Comparison of ENCODE assay signal across 7 cellular contexts in genomic region chr10:102413053-102413705, GRCh38. TPM values are rescaled to one million over a fixed set of nuclear protein-coding genes. Genes with fewer than 3 reads are reported as not detected.
DNase-seq lines count a peak whose midpoint lies in the region; FAIRE-seq and TF ChIP-seq lines count a peak whose summit lies in the region.
"Had no signal": no experiment of that assay in that cellular context is flagged by ENCODE, and none has a peak within 500 bp of the region (broad histone marks: within the 10 kb centered on the region; RNA-seq: fewer than 3 reads in every experiment).

No MANE protein-coding gene starts in this region.

- H3K79me1 ChIP-seq in H1 (ENCODE audit: low read depth, low read length): no peaks in the 10 kb centered on the region

- no peak overlapping the region for H3K4ac ChIP-seq in H1 (replicated peaks; ENCODE audit: insufficient read length, low read depth, low read length)

- no peak overlapping the region for H3K27ac ChIP-seq in H1 (ENCODE audit: low read depth, low read length)

- CTCF ChIA-PET in H1 (lab: Charles Lee; ENCODE audit: partially characterized antibody): interaction anchor here (0.6 to 10.1 kb wide), 10 partner anchors 10 to 189 kb away, joined by 3 to 205 read pairs (median 4); partner anchors contain the start of gene NFKB2

- no peak overlapping the region for H2AK5ac ChIP-seq in H1 (ENCODE audit: low read depth, low read length)

- no peak overlapping the region for H3K4me3 ChIP-seq in H1 (ENCODE audit: extremely low read depth in 1 of 4, insufficient read depth in 2 of 4, low read depth in 3 of 4, low read length in 4 of 4)
- no peak overlapping the region for H3K4me3 ChIP-seq in lower leg skin (ENCODE audit: low read depth, poor library complexity, severe bottlenecking)

- POLR2A ChIA-PET in H1 (lab: Charles Lee; ENCODE audit: partially characterized antibody): interaction anchor here (1.7 to 4.9 kb wide), 2 partner anchors 9 to 18 kb away, joined by 6 to 51 read pairs; partner anchors contain the start of genes FBXL15 and NFKB2

- 39% methylated on average over 3 of the region's 5 CpGs; no CpG with 5 or more reads in 1 of the 2 experiments for WGBS in H1 (ENCODE audit: extremely low coverage in 1 of 2, insufficient coverage in 1 of 2, insufficient read length in 1 of 2, insufficient replicate concordance in 2 of 2, low coverage in 1 of 2, low lambda C conversion rate in 2 of 2, missing lambda C conversion rate in 1 of 2), 2 experiments
- 9 to 35% methylated on average over 5 of the region's 5 CpGs for WGBS in lower leg skin, 2 donors

- no peak overlapping the region for H2AFZ ChIP-seq in H1 (ENCODE audit: low read length)

- no peak overlapping the region for H3K9ac ChIP-seq in H1 (replicated peaks in 1 of 4; ENCODE audit: extremely low read depth in 1 of 4, low read depth in 3 of 4, low read length in 3 of 4)

- H3K23me2 ChIP-seq in H1 (ENCODE audit: low read depth, low read length): peaks cover 29% of the 10 kb centered on the region

- no peak overlapping the region for H2BK15ac ChIP-seq in H1 (ENCODE audit: low read length)

- no peak for FAIRE-seq in H1 (lab: Jason Lieb, UNC)

- no peaks in the 10 kb centered on the region for H3K9me3 ChIP-seq in H1 (ENCODE audit: insufficient read depth in 2 of 2, low read depth in 1 of 2, low read length in 1 of 2)

- no peaks in the 10 kb centered on the region for H3K79me2 ChIP-seq in H1 (ENCODE audit: control insufficient read depth in 1 of 2, insufficient read depth in 2 of 2, low read length in 2 of 2)

- TF ChIP-seq EP300 in H1 (IDR thresholded peaks at IDR 0.05; ENCODE audit: borderline replicate concordance in 1 of 2, low read depth in 2 of 2, low read length in 2 of 2): no peak

- H2BK20ac ChIP-seq in H1 (ENCODE audit: low read length): no peak overlapping the region

- TF ChIP-seq CTCF in H1 (IDR thresholded peaks at IDR 0.05; ENCODE audit: control extremely low read depth in 1 of 3, insufficient read depth in 1 of 3, low read depth in 1 of 3, low read length in 3 of 3): no peak
- no peak for TF ChIP-seq CTCF in lower leg skin (IDR thresholded peaks at IDR 0.05)

- TF ChIP-seq RAD21 in H1 (IDR thresholded peaks at IDR 0.05 in 1 of 2, conservative IDR thresholded peaks at IDR 0.05 in 1 of 2; ENCODE audit: low read depth in 2 of 2, low read length in 2 of 2): no peak

- H3K4me1 ChIP-seq in H1 (replicated peaks in 1 of 4; ENCODE audit: control insufficient read depth in 3 of 4, insufficient read depth in 4 of 4, low read length in 3 of 4): peaks cover 12 to 34% (median 22%) of the 10 kb centered on the region in 4 experiments

- H4K91ac ChIP-seq in H1 (replicated peaks; ENCODE audit: insufficient read length, low read length): no peak overlapping the region

- H3K27me3 ChIP-seq in H1 (replicated peaks in 1 of 4; ENCODE audit: control insufficient read depth in 3 of 4, extremely low read depth in 1 of 4, insufficient read depth in 3 of 4, low read length in 3 of 4): peaks cover 13 to 42% (median 41%) of the 10 kb centered on the region in 4 experiments

- peak; percentile 57 for DNase-seq in ELR (ENCODE audit: low read depth)
- peak; percentile 63 for DNase-seq in NCI-H2029 (lab: John Stamatoyannopoulos, UW)
- no peak for DNase-seq in H1 (ENCODE audit: low read depth in 1 of 2, low spot score in 2 of 2)
- no peak for DNase-seq in T-helper 1 cell
- no peak for DNase-seq in lower leg skin (ENCODE audit: low spot score in 2 of 2)
- no peak for DNase-seq in epidermal melanocyte (ENCODE audit: insufficient read length, low spot score)

- no peak overlapping the region for H2BK5ac ChIP-seq in H1 (ENCODE audit: low read depth, low read length)

- no peak overlapping the region for H2BK12ac ChIP-seq in H1 (ENCODE audit: low read depth, low read length)

- H3K14ac ChIP-seq in H1 (ENCODE audit: insufficient read length): no peak overlapping the region

- no peak overlapping the region for H4K5ac ChIP-seq in H1 (ENCODE audit: insufficient read length, low read depth, low read length)

- H3K23ac ChIP-seq in H1 (ENCODE audit: insufficient read length): no peak overlapping the region

- H4K8ac ChIP-seq in H1 (ENCODE audit: extremely low read depth, insufficient read depth, low read length): no peak overlapping the region

- H3K4me2 ChIP-seq in H1 (ENCODE audit: insufficient read depth in 1 of 2, low read depth in 2 of 2, low read length in 2 of 2): 0 out of 4 replicates have a peak overlapping the region, but pooled peaks of 1 of the 2 experiments have one; percentile 8

- no peak overlapping the region for H2BK120ac ChIP-seq in H1 (replicated peaks; ENCODE audit: low read depth, low read length)

- H3K56ac ChIP-seq in H1 (replicated peaks; ENCODE audit: insufficient read length, low read depth, low read length): no peak overlapping the region

- no peak for TF ChIP-seq POLR2A in H1 (IDR thresholded peaks at IDR 0.05; ENCODE audit: control extremely low read depth in 1 of 2, low read depth in 2 of 2, low read length in 2 of 2)
- TF ChIP-seq POLR2A in lower leg skin (IDR thresholded peaks at IDR 0.05): no peak

- no peak overlapping the region for H3K18ac ChIP-seq in H1 (ENCODE audit: extremely low read depth, low read length)

- H3K36me3 ChIP-seq in H1 (ENCODE audit: control insufficient read depth in 2 of 4, insufficient read depth in 4 of 4, low read length in 3 of 4): no peaks in the 10 kb centered on the region

- intact Hi-C loops in lower leg skin (cut with DNase I; ENCODE audit: low total_unique reads): no loop called here

- peaks cover 0 to under 1% of the 10 kb centered on the region in 2 experiments for H4K20me1 ChIP-seq in H1 (replicated peaks in 1 of 2; ENCODE audit: control insufficient read depth in 1 of 2, insufficient read depth in 2 of 2, low read length in 2 of 2)

TF ChIP-seq in H1, 55 proteins besides CTCF, POLR2A, EP300 and RAD21:
- TF ChIP-seq SIRT6 (IDR thresholded peaks at IDR 0.05; ENCODE audit: low read length): no peak
- peak; percentile 30; the same call in 1 of the 2 replicates for TF ChIP-seq BACH1 (IDR thresholded peaks at IDR 0.05; ENCODE audit: low read length)
- peak in 1 of 2 experiments; percentile 76; a peak in 1 of 4 replicates for TF ChIP-seq SIN3A (conservative IDR thresholded peaks at IDR 0.05 in 1 of 2, IDR thresholded peaks at IDR 0.05 in 1 of 2; ENCODE audit: low read depth in 1 of 2, low read length in 2 of 2)

RNA-seq across cellular contexts. Expression of gene PSD, which starts 5.4 kb away (rescaled TPM):
- total RNA-seq in H1 (2021; fragmentation: NEBNext Ultra II Directional; extraction: Animal tissue kit (Norgen Biotek cat#: 25700)): 5.6 and 6.0 TPM in 2 replicates
- 5.4 and 8.0 TPM in 2 replicates for polyA plus RNA-seq in H1 (2011; rRNA removed)
- polyA plus RNA-seq in H1 (2011; cell fraction: cytosol; rRNA removed): 6.0 TPM
- polyA plus RNA-seq in H1 (2011; cell fraction: nucleus; rRNA removed): 30.7 TPM
- polyA plus RNA-seq in H1 (2012, experiment 1 of 2): 5.8 to 8.4 TPM (median 7.1 TPM) in 4 replicates
- polyA plus RNA-seq in H1 (2012, experiment 2 of 2): 4.3 TPM
- 4.1 TPM for polyA plus RNA-seq in H1 (2013, experiment 1 of 2)
- polyA plus RNA-seq in H1 (2013, experiment 2 of 2): 2.9 TPM
- polyA minus RNA-seq in H1 (2011; rRNA and poly(A)+ RNA removed): 2.6 and 3.0 TPM in 2 replicates
- polyA minus RNA-seq in H1 (2011; cell fraction: cytosol; rRNA and poly(A)+ RNA removed): 2.9 TPM
- 9.0 TPM for polyA minus RNA-seq in H1 (2011; cell fraction: nucleus; rRNA and poly(A)+ RNA removed)
- total RNA-seq in lower leg skin: 1 to 10 TPM in 3 of 4 donors, under 1 TPM in 1; 0.56 to 4.5 (median 2.1) TPM

RNA-seq across cellular contexts. Expression of gene FBXL15, which starts 7.5 kb away (rescaled TPM):
- total RNA-seq in H1 (2021; fragmentation: NEBNext Ultra II Directional; extraction: Animal tissue kit (Norgen Biotek cat#: 25700)): 11.3 and 15.4 TPM in 2 replicates
- polyA plus RNA-seq in H1 (2011; rRNA removed): 22.6 and 29.2 TPM in 2 replicates
- 24.4 TPM for polyA plus RNA-seq in H1 (2011; cell fraction: cytosol; rRNA removed)
- 29.1 TPM for polyA plus RNA-seq in H1 (2011; cell fraction: nucleus; rRNA removed)
- 6.3 to 17.2 TPM (median 16.5 TPM) in 4 replicates for polyA plus RNA-seq in H1 (2012, experiment 1 of 2)
- 12.9 TPM for polyA plus RNA-seq in H1 (2012, experiment 2 of 2)
- polyA plus RNA-seq in H1 (2013, experiment 1 of 2): 8.9 TPM
- 8.0 TPM for polyA plus RNA-seq in H1 (2013, experiment 2 of 2)
- polyA minus RNA-seq in H1 (2011; rRNA and poly(A)+ RNA removed): 1.7 and 1.8 TPM in 2 replicates
- polyA minus RNA-seq in H1 (2011; cell fraction: cytosol; rRNA and poly(A)+ RNA removed): 9.8 TPM
- 9.6 TPM for polyA minus RNA-seq in H1 (2011; cell fraction: nucleus; rRNA and poly(A)+ RNA removed)
- 10 to 100 TPM; 18.2 to 25.3 (median 19.1) TPM for total RNA-seq in lower leg skin

RNA-seq across cellular contexts. Expression of gene NFKB2, which starts 17.7 kb away (rescaled TPM):
- total RNA-seq in H1 (2021; fragmentation: NEBNext Ultra II Directional; extraction: Animal tissue kit (Norgen Biotek cat#: 25700)): 18.7 and 20.4 TPM in 2 replicates
- 31.4 and 34.5 TPM in 2 replicates for polyA plus RNA-seq in H1 (2011; rRNA removed)
- polyA plus RNA-seq in H1 (2011; cell fraction: cytosol; rRNA removed): 26.8 TPM
- polyA plus RNA-seq in H1 (2011; cell fraction: nucleus; rRNA removed): 78.0 TPM
- 25.2 to 41.2 TPM (median 38.4 TPM) in 4 replicates for polyA plus RNA-seq in H1 (2012, experiment 1 of 2)
- 27.3 TPM for polyA plus RNA-seq in H1 (2012, experiment 2 of 2)
- polyA plus RNA-seq in H1 (2013, experiment 1 of 2): 7.1 TPM
- 5.6 TPM for polyA plus RNA-seq in H1 (2013, experiment 2 of 2)
- 13.4 and 14.3 TPM in 2 replicates for polyA minus RNA-seq in H1 (2011; rRNA and poly(A)+ RNA removed)
- polyA minus RNA-seq in H1 (2011; cell fraction: cytosol; rRNA and poly(A)+ RNA removed): 20.0 TPM
- 18.3 TPM for polyA minus RNA-seq in H1 (2011; cell fraction: nucleus; rRNA and poly(A)+ RNA removed)
- 10 to 100 TPM; 19.4 to 36.1 (median 20.1) TPM for total RNA-seq in lower leg skin

RNA-seq across cellular contexts. Expression of gene CUEDC2, which starts 19.2 kb away (rescaled TPM):
- 41.7 and 43.6 TPM in 2 replicates for total RNA-seq in H1 (2021; fragmentation: NEBNext Ultra II Directional; extraction: Animal tissue kit (Norgen Biotek cat#: 25700))
- polyA plus RNA-seq in H1 (2011; rRNA removed): 55.2 and 66.7 TPM in 2 replicates
- 64.7 TPM for polyA plus RNA-seq in H1 (2011; cell fraction: cytosol; rRNA removed)
- 85.7 TPM for polyA plus RNA-seq in H1 (2011; cell fraction: nucleus; rRNA removed)
- polyA plus RNA-seq in H1 (2012, experiment 1 of 2): 34.9 to 55.7 TPM (median 49.6 TPM) in 4 replicates
- polyA plus RNA-seq in H1 (2012, experiment 2 of 2): 50.4 TPM
- 59.5 TPM for polyA plus RNA-seq in H1 (2013, experiment 1 of 2)
- polyA plus RNA-seq in H1 (2013, experiment 2 of 2): 62.0 TPM
- 15.2 and 16.5 TPM in 2 replicates for polyA minus RNA-seq in H1 (2011; rRNA and poly(A)+ RNA removed)
- polyA minus RNA-seq in H1 (2011; cell fraction: cytosol; rRNA and poly(A)+ RNA removed): 25.0 TPM
- polyA minus RNA-seq in H1 (2011; cell fraction: nucleus; rRNA and poly(A)+ RNA removed): 17.6 TPM
- 10 to 100 TPM; 30.3 to 51.2 (median 32.7) TPM for total RNA-seq in lower leg skin

RNA-seq across cellular contexts. Expression of gene C10orf95, which starts 38.2 kb away (rescaled TPM):
- total RNA-seq in H1 (2021; fragmentation: NEBNext Ultra II Directional; extraction: Animal tissue kit (Norgen Biotek cat#: 25700)): 0.34 and 0.44 TPM in 2 replicates
- 0.48 and 0.80 TPM in 2 replicates for polyA plus RNA-seq in H1 (2011; rRNA removed)
- polyA plus RNA-seq in H1 (2011; cell fraction: cytosol; rRNA removed): 0.41 TPM
- 0.40 TPM for polyA plus RNA-seq in H1 (2011; cell fraction: nucleus; rRNA removed)
- 1.8 to 2.5 TPM (median 2.2 TPM) in 4 replicates for polyA plus RNA-seq in H1 (2012, experiment 1 of 2)
- polyA plus RNA-seq in H1 (2012, experiment 2 of 2): 0.34 TPM
- 0.32 TPM for polyA plus RNA-seq in H1 (2013, experiment 1 of 2)
- 0.35 TPM for polyA plus RNA-seq in H1 (2013, experiment 2 of 2)
- polyA minus RNA-seq in H1 (2011; rRNA and poly(A)+ RNA removed): 0.49 and 0.76 TPM in 2 replicates
- not detected for polyA minus RNA-seq in H1 (2011; cell fraction: cytosol; rRNA and poly(A)+ RNA removed)
- polyA minus RNA-seq in H1 (2011; cell fraction: nucleus; rRNA and poly(A)+ RNA removed): not detected
- total RNA-seq in lower leg skin: 10 to 100 TPM in 3 of 4 donors, 1 to 10 TPM in 1; 7.6 to 17.3 (median 11.5) TPM
- total RNA-seq: RPMI7951 had no signal

Comparison
In these comparisons a context has a peak if more than half of its experiments do, and no peak if none do; other contexts are left out.
1. DNase-seq: peak in ELR (single experiment) and NCI-H2029 (single experiment); none in H1 (0 of 2), T-helper 1 cell (0 of 5), lower leg skin (0 of 2) and epidermal melanocyte (single experiment).